Comparison of ENCODE assay signal across 19 cellular contexts in genomic region chr2:54465143-54465542, GRCh38. TPM values are rescaled to one million over a fixed set of nuclear protein-coding genes. Genes with fewer than 3 reads are reported as not detected.
DNase-seq lines count a peak whose midpoint lies in the region; ATAC-seq, FAIRE-seq and TF ChIP-seq lines count a peak whose summit lies in the region.
"Had no signal": no experiment of that assay in that cellular context is flagged by ENCODE, and none has a peak within 500 bp of the region (broad histone marks: within the 10 kb centered on the region; RNA-seq: fewer than 3 reads in every experiment).

No MANE protein-coding gene starts in this region.

- H2AFZ ChIP-seq in IMR-90 (replicated peaks; ENCODE audit: low read length, poor library complexity): no peak overlapping the region

- FAIRE-seq in small intestine (lab: Jason Lieb, UNC): no peak
- FAIRE-seq: G401.6, GM12891 had no signal

- peaks cover 11% of the 10 kb centered on the region for H3K9me1 ChIP-seq in IMR-90 (ENCODE audit: insufficient read depth, low read length)

- in situ Hi-C loops in IMR-90 (cut with MboI; ENCODE audit: low sequenced_read_pairs): no loop called here

- TF ChIP-seq RAD21 in IMR-90 (IDR thresholded peaks at IDR 0.05; ENCODE audit: low read length): no peak

- no peak overlapping the region for H4K91ac ChIP-seq in IMR-90 (ENCODE audit: insufficient read depth, low read depth, low read length)

- TF ChIP-seq CTCF in IMR-90 (conservative IDR thresholded peaks at IDR 0.05; ENCODE audit: low read depth, low read length) (no peak), esophagus muscularis mucosa (IDR thresholded peaks at IDR 0.05) (no peak), psoas muscle (IDR thresholded peaks at IDR 0.05) (no peak), thoracic aorta (IDR thresholded peaks at IDR 0.05) (no peak)

- no peak overlapping the region for H3K14ac ChIP-seq in IMR-90 (replicated peaks; ENCODE audit: low read depth, low read length)

- CTCF ChIA-PET in IMR-90 (lab: Yijun Ruan, JAX): interaction anchor here (0.5 kb wide), 2 partner anchors 22 to 31 kb away, joined by 3 read pairs; no protein-coding TSS in a partner anchor

- H4K8ac ChIP-seq in IMR-90 (ENCODE audit: low read depth in 2 of 2, low read length in 2 of 2): no peak overlapping the region

- no peak overlapping the region for H2BK5ac ChIP-seq in IMR-90 (ENCODE audit: low read depth, low read length, poor library complexity, severe bottlenecking)

- H3K9me3 ChIP-seq in IMR-90 (ENCODE audit: control insufficient read depth, insufficient read depth, low read length) (no peaks in the 10 kb centered on the region), esophagus muscularis mucosa (no peaks in the 10 kb centered on the region), psoas muscle (no peaks in the 10 kb centered on the region), thoracic aorta (no peaks in the 10 kb centered on the region), small intestine (ENCODE audit: control insufficient read depth, low read depth) (no peaks in the 10 kb centered on the region)

- H3K4me1 ChIP-seq in IMR-90 (ENCODE audit: control insufficient read depth, insufficient read depth, low read length) (peaks cover 7% of the 10 kb centered on the region), esophagus muscularis mucosa (peaks cover 68 to 97% (median 93%) of the 10 kb centered on the region in 4 donors), psoas muscle (peaks cover 63% of the 10 kb centered on the region), thoracic aorta (ENCODE audit: control insufficient read depth in 1 of 2, low read depth in 2 of 2) (peaks cover 43 to 80% of the 10 kb centered on the region in 2 donors), small intestine (ENCODE audit: control insufficient read depth in 2 of 2, insufficient read depth in 1 of 2, low read depth in 1 of 2, low read length in 1 of 2) (peaks cover 0 to 4% of the 10 kb centered on the region in 2 donors)

- H3K4me3 ChIP-seq in IMR-90 (ENCODE audit: insufficient read depth, low read depth, low read length): no peak overlapping the region
- H3K4me3 ChIP-seq in esophagus muscularis mucosa: no peak overlapping the region
- no peak overlapping the region for H3K4me3 ChIP-seq in psoas muscle
- H3K4me3 ChIP-seq in thoracic aorta: peak overlapping the region; percentile 14
- no peak overlapping the region for H3K4me3 ChIP-seq in small intestine (ENCODE audit: low read depth in 1 of 2, low read length in 2 of 2)

- H4K5ac ChIP-seq in IMR-90 (ENCODE audit: low read depth, low read length): no peak overlapping the region

- intact Hi-C loops in IMR-90 (cut with micrococcal nuclease) (no loop called here), esophagus muscularis mucosa (cut with DNase I) (no loop called here), psoas muscle (cut with DNase I) (no loop called here)

- DNase-seq in IMR-90 (no peak), esophagus muscularis mucosa (ENCODE audit: extremely low spot score) (no peak), psoas muscle (no peak), thoracic aorta (ENCODE audit: low spot score) (no peak), small intestine (no peak), iPS-NIHi7 (ENCODE audit: extremely low spot score) (no peak)
- DNase-seq: AML-193; CD4-positive, CD25-positive, alpha-beta regulatory T cell; DMS79; H7; NCI-H1417 treated with DMSO at 0.1 percent for 48 hours; NCI-H2081 treated with DMSO at 0.1 percent for 48 hours; NCI-H2227 treated with DMSO at 0.1 percent for 48 hours; NCI-H524 treated with DMSO at 0.1 percent for 48 hours; RPMI8226 had no signal

- H3K79me1 ChIP-seq in IMR-90 (ENCODE audit: low read depth in 1 of 2, low read length in 2 of 2): peaks cover 27 to 66% of the 10 kb centered on the region in 2 experiments

- ATAC-seq in IMR-90 (ENCODE audit: low read depth): peak; percentile 59; the same call in 1 of the 2 replicates
- ATAC-seq in psoas muscle: no peak
- ATAC-seq in thoracic aorta (ENCODE audit: insufficient number of reproducible peaks, low FRiP score, low read depth): no peak
- no peak for ATAC-seq in HG03442 (IDR thresholded peaks at IDR 0.05; ENCODE audit: unreplicated experiment)
- no peak for ATAC-seq in HG03571 (IDR thresholded peaks at IDR 0.05; ENCODE audit: unreplicated experiment)

- no peak overlapping the region for H2BK20ac ChIP-seq in IMR-90 (ENCODE audit: low read depth, low read length)

- TF ChIP-seq POLR2A in IMR-90 (IDR thresholded peaks at IDR 0.05; ENCODE audit: low read depth, low read length) (no peak), esophagus muscularis mucosa (IDR thresholded peaks at IDR 0.05; ENCODE audit: low read depth) (no peak)

- no TSS peak for BruUV-seq in IMR-90 (replicated peaks; lab: Mats Ljungman, UMichigan)

- no peak overlapping the region for H2AK5ac ChIP-seq in IMR-90 (ENCODE audit: low read depth, low read length)

- H3K36me3 ChIP-seq in IMR-90 (ENCODE audit: control insufficient read depth, insufficient read depth, low read length) (no peaks in the 10 kb centered on the region), esophagus muscularis mucosa (peaks cover 0 to 3% (median 0%) of the 10 kb centered on the region in 4 donors), psoas muscle (ENCODE audit: insufficient read depth in 1 of 2, low read depth in 1 of 2) (no peaks in the 10 kb centered on the region), thoracic aorta (no peaks in the 10 kb centered on the region), small intestine (ENCODE audit: control insufficient read depth in 2 of 2, insufficient read depth in 2 of 2, low read length in 2 of 2) (no peaks in the 10 kb centered on the region)

- H3K56ac ChIP-seq in IMR-90 (ENCODE audit: extremely low read depth, insufficient read depth, low read length): no peak overlapping the region

- no peak overlapping the region for H3K4me2 ChIP-seq in IMR-90 (ENCODE audit: low read depth, low read length)

- peaks cover 53% of the 10 kb centered on the region for H4K20me1 ChIP-seq in IMR-90 (ENCODE audit: insufficient read depth, low read length)

- POLR2A ChIA-PET in IMR-90 (lab: Charles Lee; ENCODE audit: unreplicated experiment): no interaction called here

- no peak overlapping the region for H3K4ac ChIP-seq in IMR-90 (ENCODE audit: low read depth, low read length)

- no peak overlapping the region for H3K9ac ChIP-seq in IMR-90 (ENCODE audit: low read depth, low read length)

- no peak for TF ChIP-seq EP300 in esophagus muscularis mucosa (IDR thresholded peaks at IDR 0.05)

- H3K23ac ChIP-seq in IMR-90 (ENCODE audit: low read depth, low read length): no peak overlapping the region

- H2AK9ac ChIP-seq in IMR-90 (replicated peaks; ENCODE audit: low read depth, low read length, poor library complexity): no peak overlapping the region

- H3K27me3 ChIP-seq in IMR-90 (ENCODE audit: control insufficient read depth, insufficient read depth, low read length) (no peaks in the 10 kb centered on the region), esophagus muscularis mucosa (no peaks in the 10 kb centered on the region), psoas muscle (ENCODE audit: insufficient read depth in 3 of 3, low read length in 2 of 3) (no peaks in the 10 kb centered on the region), thoracic aorta (replicated peaks; ENCODE audit: insufficient read depth) (no peaks in the 10 kb centered on the region), small intestine (ENCODE audit: control insufficient read depth in 2 of 2, insufficient read depth in 2 of 2, low read length in 2 of 2) (no peaks in the 10 kb centered on the region)

- no CpG with 5 or more reads among the region's 2 CpGs for WGBS in IMR-90 (ENCODE audit: extremely low coverage in 2 of 2, insufficient read length in 1 of 2), 2 experiments
- 36% methylated on average over 2 of the region's 2 CpGs for WGBS in esophagus muscularis mucosa
- WGBS in psoas muscle, 3 donors: 23 to 54% (median 29%) methylated on average over 2 of the region's 2 CpGs
- WGBS in small intestine, 3 donors: 60 to 84% (median 75%) methylated on average over 2 of the region's 2 CpGs

- no peak overlapping the region for H2BK15ac ChIP-seq in IMR-90 (ENCODE audit: low read depth, low read length)

- H3K18ac ChIP-seq in IMR-90 (ENCODE audit: low read depth, low read length): no peak overlapping the region

- H3K27ac ChIP-seq in IMR-90 (ENCODE audit: insufficient read depth, low read length) (no peak overlapping the region), esophagus muscularis mucosa (replicated peaks in 1 of 4) (peak overlapping the region; percentile 42 to 99 (median 86)), psoas muscle (peak overlapping the region; percentile 56), thoracic aorta (peak overlapping the region; percentile 3 to 45), small intestine (ENCODE audit: low read depth in 1 of 2, low read length in 1 of 2) (peak overlapping the region in 1 of 2 donors; percentile 61)

- dilution Hi-C loops in IMR-90 (cut with HindIII; ENCODE audit: low sequenced_read_pairs, unreplicated experiment): no loop called here

- no peak overlapping the region for H2BK120ac ChIP-seq in IMR-90 (ENCODE audit: low read depth, low read length)

TF ChIP-seq in IMR-90, 13 proteins besides CTCF, POLR2A, EP300 and RAD21:
- TF ChIP-seq ELK1 (IDR thresholded peaks at IDR 0.05; ENCODE audit: borderline replicate concordance, low read depth, low read length) (no peak), NFE2L2 (IDR thresholded peaks at IDR 0.05; ENCODE audit: low read depth, low read length) (no peak), CEBPB (IDR thresholded peaks at IDR 0.05; ENCODE audit: low read depth, low read length) (no peak), MXI1 (IDR thresholded peaks at IDR 0.05; ENCODE audit: borderline replicate concordance, low read depth, low read length) (no peak), MAZ (IDR thresholded peaks at IDR 0.05; ENCODE audit: borderline replicate concordance, low read depth, low read length) (no peak), BHLHE40 (IDR thresholded peaks at IDR 0.05; ENCODE audit: low read depth, low read length) (no peak)

RNA-seq across cellular contexts. Expression of gene SPTBN1, which starts 9.0 kb away (rescaled TPM):
- 230 and 241 TPM in 2 replicates for total RNA-seq in IMR-90 (2012; rRNA removed)
- 46.0 and 49.1 TPM in 2 replicates for polyA plus RNA-seq in IMR-90 (2012; rRNA removed)
- 12.4 and 14.0 TPM in 2 replicates for polyA plus RNA-seq in IMR-90 (2012; cell fraction: cytosol; rRNA removed)
- polyA plus RNA-seq in IMR-90 (2012; cell fraction: nucleus; rRNA removed; ENCODE audit: low replicate concordance): 94.7 and 199 TPM in 2 replicates
- 100 to 1,000 TPM; 465 to 600 (median 547) TPM for total RNA-seq in esophagus muscularis mucosa
- total RNA-seq in psoas muscle: 100 to 1,000 TPM in 1 of 4 donors, 10 to 100 TPM in 3; 87.8 to 180 (median 96.2) TPM
- polyA plus RNA-seq in psoas muscle: 10 to 100 TPM; 22.9 to 56.1 (median 32.9) TPM
- 100 to 1,000 TPM; 415 to 524 TPM for total RNA-seq in thoracic aorta
- 10 to 100 TPM; 27.1 to 69.8 (median 32.4) TPM for polyA plus RNA-seq in small intestine
